Comparison of ENCODE assay signal across 8 cellular contexts in the genomic region with DNA sequence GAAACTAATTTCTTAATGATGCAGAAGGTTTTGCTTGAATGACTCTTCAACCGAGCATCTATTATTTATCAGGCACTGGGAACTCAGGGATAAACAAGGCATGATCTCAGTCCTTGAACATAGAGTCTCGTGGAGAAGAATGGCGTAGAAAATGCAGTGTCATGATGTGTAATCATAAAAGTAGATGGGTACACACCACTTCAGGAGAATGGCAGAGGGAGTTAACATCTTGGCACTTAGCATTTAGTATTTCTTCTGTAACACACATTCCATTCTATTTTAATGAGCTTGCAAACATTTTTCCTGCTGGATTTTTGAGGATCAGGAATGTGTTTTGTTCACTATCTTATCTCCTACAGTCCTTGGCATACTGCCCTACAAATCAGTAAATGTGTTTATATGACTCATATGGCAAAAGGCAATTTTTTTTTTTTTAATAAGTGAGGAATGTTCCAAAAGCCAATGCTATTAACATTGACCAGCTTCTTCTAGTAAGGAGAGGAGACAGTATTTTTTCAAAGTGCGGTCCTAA. TPM values are rescaled to one million over a fixed set of nuclear protein-coding genes. Genes with fewer than 3 reads are reported as not detected.
DNase-seq lines count a peak whose midpoint lies in the region; ATAC-seq and TF ChIP-seq lines count a peak whose summit lies in the region.

No MANE protein-coding gene starts in this region.

- peaks cover 39% of the 10 kb centered on the region for H3K4me1 ChIP-seq in lower lobe of right lung

- no peaks in the 10 kb centered on the region for H3K36me3 ChIP-seq in lower lobe of right lung

- intact Hi-C loops in lower lobe of right lung (cut with DNase I) = loop anchor here (5.0 to 10.0 kb wide), 2 partner anchors 68 to 135 kb away; no protein-coding TSS in a partner anchor
- intact Hi-C loops in dorsolateral prefrontal cortex (cut with DNase I) = loop anchor here (5.0 kb wide), 3 partner anchors 68 to 138 kb away; a partner anchor contains a TSS

- CTCF ChIA-PET in HEK293T (lab: Yijun Ruan, JAX) = no interaction called here

- TF ChIP-seq CTCF in lower lobe of right lung (IDR thresholded peaks at IDR 0.05) (no peak), dorsolateral prefrontal cortex (IDR thresholded peaks at IDR 0.05 in 54 of 56, conservative IDR thresholded peaks at IDR 0.05 in 2 of 56; ENCODE audit: low read depth in 1 of 56, partially characterized antibody in 56 of 56) (no peak)

- DNase-seq in ELR (ENCODE audit: low read depth) (peak; percentile 97), NCI-H2227 (lab: John Stamatoyannopoulos, UW; ENCODE audit: unreplicated experiment) (peak; percentile 20), brain pericyte (ENCODE audit: low read depth, low spot score) (peak; percentile 43), lower lobe of right lung (no peak), dorsolateral prefrontal cortex (no peak), HEK293T (ENCODE audit: extremely low spot score) (no peak), caudate nucleus (lab: John Stamatoyannopoulos, UW) (no peak)

- H3K9me3 ChIP-seq in lower lobe of right lung = no peaks in the 10 kb centered on the region

- H3K27ac ChIP-seq in lower lobe of right lung (peak overlapping the region; percentile 78), dorsolateral prefrontal cortex (peak overlapping the region in 27 of 59 donors; percentile 1 to 74 (median 25)), caudate nucleus (ENCODE audit: low read depth, low read length) (no peak overlapping the region)

- H3K4me3 ChIP-seq in lower lobe of right lung (no peak overlapping the region), dorsolateral prefrontal cortex (no peak overlapping the region)

- H3K27me3 ChIP-seq in lower lobe of right lung (ENCODE audit: low read depth) (no peaks in the 10 kb centered on the region), dorsolateral prefrontal cortex (no peaks in the 10 kb centered on the region)

- POLR2A ChIA-PET in HEK293T (lab: Yijun Ruan, JAX) = interaction anchor here (2.4 kb wide), 1 partner anchor 69 kb away, joined by 22 read pairs; no protein-coding TSS in a partner anchor

- peak; percentile 65 to 80 for ATAC-seq in lower lobe of right lung
- ATAC-seq in GM18502 (IDR thresholded peaks at IDR 0.05; ENCODE audit: poor library complexity, unreplicated experiment) = no peak

TF ChIP-seq in HEK293T, 16 proteins besides CTCF, POLR2A, EP300 and RAD21:
- no peak for TF ChIP-seq FOXM1 (IDR thresholded peaks at IDR 0.05; ENCODE audit: borderline replicate concordance)
- no peak for TF ChIP-seq FOXA1 (IDR thresholded peaks at IDR 0.05)
- TF ChIP-seq L3MBTL2 (conservative IDR thresholded peaks at IDR 0.05) = no peak
- no peak for TF ChIP-seq HDGF (IDR thresholded peaks at IDR 0.05; ENCODE audit: borderline replicate concordance)
- no peak for TF ChIP-seq ARNT (IDR thresholded peaks at IDR 0.05)
- TF ChIP-seq TARDBP (IDR thresholded peaks at IDR 0.05) = no peak
- no peak for TF ChIP-seq SP1 (IDR thresholded peaks at IDR 0.05)
- no peak for TF ChIP-seq SUZ12 (IDR thresholded peaks at IDR 0.05)
- no peak for TF ChIP-seq ELF4 (IDR thresholded peaks at IDR 0.05)
- no peak for TF ChIP-seq BHLHE40 (IDR thresholded peaks at IDR 0.05; ENCODE audit: borderline replicate concordance)
- no peak for TF ChIP-seq NFRKB (IDR thresholded peaks at IDR 0.05)
- TF ChIP-seq CTBP1 (IDR thresholded peaks at IDR 0.05; ENCODE audit: borderline replicate concordance) = no peak
- no peak for TF ChIP-seq FOXK2 (IDR thresholded peaks at IDR 0.05)
- TF ChIP-seq, protein P1, sequence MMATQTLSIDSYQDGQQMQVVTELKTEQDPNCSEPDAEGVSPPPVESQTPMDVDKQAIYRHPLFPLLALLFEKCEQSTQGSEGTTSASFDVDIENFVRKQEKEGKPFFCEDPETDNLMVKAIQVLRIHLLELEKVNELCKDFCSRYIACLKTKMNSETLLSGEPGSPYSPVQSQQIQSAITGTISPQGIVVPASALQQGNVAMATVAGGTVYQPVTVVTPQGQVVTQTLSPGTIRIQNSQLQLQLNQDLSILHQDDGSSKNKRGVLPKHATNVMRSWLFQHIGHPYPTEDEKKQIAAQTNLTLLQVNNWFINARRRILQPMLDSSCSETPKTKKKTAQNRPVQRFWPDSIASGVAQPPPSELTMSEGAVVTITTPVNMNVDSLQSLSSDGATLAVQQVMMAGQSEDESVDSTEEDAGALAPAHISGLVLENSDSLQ (IDR thresholded peaks at IDR 0.05) = no peak
- TF ChIP-seq ZNF384 (IDR thresholded peaks at IDR 0.05) = no peak
- no peak for TF ChIP-seq LEF1 (IDR thresholded peaks at IDR 0.05; ENCODE audit: borderline replicate concordance)

RNA-seq across cellular contexts. Expression of a gene that starts 3.8 kb away (rescaled TPM):
- total RNA-seq in lower lobe of right lung (144 TPM), dorsolateral prefrontal cortex (10 to 100 TPM; 36.0 to 75.9 (median 53.3) TPM)

Comparison
In these comparisons a context has a peak if more than half of its experiments do, and no peak if none do; other contexts are left out.
1. DNase-seq: peak in ELR (single experiment), NCI-H2227 (single experiment) and brain pericyte (single experiment); none in lower lobe of right lung (single experiment), dorsolateral prefrontal cortex (0 of 10), HEK293T (single experiment) and caudate nucleus (0 of 61).